In genomic region chr1:210743038-210743437, GRCh38 we compare ENCODE assay signal across 30 cellular contexts.
"Had no signal": no experiment of that assay in that cellular context is flagged by ENCODE, and none has a peak within 500 bp of the region (broad histone marks: within the 10 kb centered on the region; RNA-seq: fewer than 3 reads in every experiment).

No MANE protein-coding gene starts in this region.

- H3K27ac ChIP-seq: epithelial cell of prostate, esophagus muscularis mucosa, foreskin keratinocyte, gastroesophageal sphincter, heart left ventricle, hepatocyte, left lung, neural progenitor cell, psoas muscle, sigmoid colon, thoracic aorta, tibial nerve, upper lobe of left lung had no signal

- H3K9me3 ChIP-seq: esophagus muscularis mucosa, gastroesophageal sphincter, heart left ventricle, left lung, psoas muscle, sigmoid colon, thoracic aorta, tibial nerve, upper lobe of left lung had no signal

- H3K79me2 ChIP-seq: hepatocyte had no signal

- FAIRE-seq: colon, islet of Langerhans had no signal

- H3K27me3 ChIP-seq: dorsolateral prefrontal cortex, esophagus muscularis mucosa, foreskin keratinocyte, gastroesophageal sphincter, heart left ventricle, hepatocyte, left lung, neural progenitor cell, sigmoid colon, tibial nerve, upper lobe of left lung had no signal

- H3K4me2 ChIP-seq: hepatocyte, neural progenitor cell had no signal

- H3K9me3 Mint-ChIP-seq: nephron, neural progenitor cell had no signal

- H3K36me3 Mint-ChIP-seq: naive thymus-derived CD4-positive, alpha-beta T cell; neural progenitor cell; stimulated activated memory B cell treated with anti-CD40 and anti-IgM and Interleukin-4, amounts not matched to agents 10 μg/mL and 1 μg/mL and 100 μg/mL, for 72 hours had no signal

- H3K36me3 ChIP-seq: esophagus muscularis mucosa, gastroesophageal sphincter, heart left ventricle, left lung, neural progenitor cell, sigmoid colon, thoracic aorta, tibial nerve, upper lobe of left lung had no signal

- H3K27ac Mint-ChIP-seq: naive thymus-derived CD4-positive, alpha-beta T cell; nephron; neural progenitor cell; stimulated activated memory B cell treated with anti-CD40 and anti-IgM and Interleukin-4, amounts not matched to agents 10 μg/mL and 1 μg/mL and 100 μg/mL, for 72 hours had no signal

- H3K4me1 Mint-ChIP-seq: naive thymus-derived CD4-positive, alpha-beta T cell; nephron; stimulated activated memory B cell treated with anti-CD40 and anti-IgM and Interleukin-4, amounts not matched to agents 10 μg/mL and 1 μg/mL and 100 μg/mL, for 72 hours had no signal

- DNase-seq: cerebellar nuclear complex; dorsolateral prefrontal cortex; effector CD4-positive, alpha-beta T cell; foreskin keratinocyte; heart left ventricle; left cardiac atrium; left lung; mammary epithelial cell; mesendoderm; midbrain; naive thymus-derived CD4-positive, alpha-beta T cell; psoas muscle; right cardiac atrium; sigmoid colon; stimulated activated CD4-positive, alpha-beta T cell treated with anti-CD3 and anti-CD28 coated beads, Interleukin-2, amount 100 ng/mL, for 24 hours; stimulated activated CD4-positive, alpha-beta T cell treated with anti-CD3 and anti-CD28 coated beads, Interleukin-4, amount 100 ng/mL, for 24 hours; stimulated activated naive CD8-positive, alpha-beta T cell treated with anti-CD3 and anti-CD28 coated beads, Interleukin-15, Interleukin-2, amounts not matched to agents 100 U/mL and 50 U/mL, for 24 hours; substantia nigra had no signal

- H2AFZ ChIP-seq: hepatocyte, neural progenitor cell had no signal

- H3K4me1 ChIP-seq: esophagus muscularis mucosa, foreskin keratinocyte, gastroesophageal sphincter, heart left ventricle, left lung, psoas muscle, sigmoid colon, tibial nerve, upper lobe of left lung had no signal

- H3K9ac ChIP-seq: neural progenitor cell had no signal

- H3K4me3 ChIP-seq: dorsolateral prefrontal cortex, esophagus muscularis mucosa, gastroesophageal sphincter, heart left ventricle, hepatocyte, left lung, neural progenitor cell, psoas muscle, sigmoid colon, thoracic aorta, tibial nerve, upper lobe of left lung had no signal

- ATAC-seq: foreskin keratinocyte; gastroesophageal sphincter; heart left ventricle; left cardiac atrium; left lung; naive thymus-derived CD4-positive, alpha-beta T cell; psoas muscle; right cardiac atrium; stimulated activated memory B cell treated with anti-CD40 and anti-IgM and Interleukin-4, amounts not matched to agents 10 μg/mL and 1 μg/mL and 100 μg/mL, for 72 hours; stimulated activated naive CD8-positive, alpha-beta T cell treated with anti-CD3 and anti-CD28 coated beads, Interleukin-15, Interleukin-2, amounts not matched to agents 100 U/mL and 50 U/mL, for 24 hours had no signal

- H3K4me3 Mint-ChIP-seq: naive thymus-derived CD4-positive, alpha-beta T cell; nephron; neural progenitor cell; stimulated activated memory B cell treated with anti-CD40 and anti-IgM and Interleukin-4, amounts not matched to agents 10 μg/mL and 1 μg/mL and 100 μg/mL, for 72 hours had no signal
